Comparison of ENCODE assay signal across 15 cellular contexts in genomic region chr3:186220886-186221285, GRCh38.
DNase-seq lines count a peak whose midpoint lies in the region; ATAC-seq, FAIRE-seq and TF ChIP-seq lines count a peak whose summit lies in the region.
"Had no signal": no experiment of that assay in that cellular context is flagged by ENCODE, and none has a peak within 500 bp of the region (broad histone marks: within the 10 kb centered on the region; RNA-seq: fewer than 3 reads in every experiment).

No MANE protein-coding gene starts in this region.

- no peak overlapping the region for H3K4me3 Mint-ChIP-seq in natural killer cell
- H3K4me3 Mint-ChIP-seq in CD8-positive, alpha-beta memory T cell: no peak overlapping the region
- H3K4me3 Mint-ChIP-seq: activated naive CD8-positive, alpha-beta T cell treated with anti-CD3 and anti-CD28 coated beads for 36 hours; stimulated activated memory B cell treated with anti-CD40 and anti-IgM and Interleukin-4, amounts not matched to agents 10 μg/mL and 1 μg/mL and 100 μg/mL, for 72 hours had no signal

- TF ChIP-seq CTCF in LNCaP clone FGC (IDR thresholded peaks at IDR 0.05; ENCODE audit: control insufficient read depth, extremely low read depth, insufficient read depth) (peak; percentile 50), bronchial epithelial cell (IDR thresholded peaks at IDR 0.05; ENCODE audit: insufficient read depth, low read length, severe bottlenecking) (peak; percentile 44), natural killer cell (IDR thresholded peaks at IDR 0.05) (no peak)

- H3K4me1 Mint-ChIP-seq in natural killer cell: no peaks in the 10 kb centered on the region
- peaks cover 0 to 1% (median 0%) of the 10 kb centered on the region in 3 donors for H3K4me1 Mint-ChIP-seq in CD8-positive, alpha-beta memory T cell

- CTCF ChIA-PET in CD8-positive, alpha-beta memory T cell (lab: Charles Lee): no interaction called here

- H3K9me3 Mint-ChIP-seq in natural killer cell: no peaks in the 10 kb centered on the region
- no peaks in the 10 kb centered on the region for H3K9me3 Mint-ChIP-seq in CD8-positive, alpha-beta memory T cell
- H3K9me3 Mint-ChIP-seq: activated naive CD8-positive, alpha-beta T cell treated with anti-CD3 and anti-CD28 coated beads for 36 hours; stimulated activated memory B cell treated with anti-CD40 and anti-IgM and Interleukin-4, amounts not matched to agents 10 μg/mL and 1 μg/mL and 100 μg/mL, for 72 hours had no signal

- peaks cover 3% of the 10 kb centered on the region for H3K27me3 ChIP-seq in bronchial epithelial cell (ENCODE audit: control insufficient read depth, insufficient read depth, low read length)
- H3K27me3 ChIP-seq in right cardiac atrium (ENCODE audit: control insufficient read depth, insufficient read depth): no peaks in the 10 kb centered on the region
- no peaks in the 10 kb centered on the region for H3K27me3 ChIP-seq in CD8-positive, alpha-beta memory T cell (ENCODE audit: insufficient read depth, low read length, poor library complexity, severe bottlenecking)
- H3K27me3 ChIP-seq: SJCRH30 had no signal

- ATAC-seq in right cardiac atrium (peak; percentile 36 to 58), natural killer cell (no peak)
- ATAC-seq: stimulated activated memory B cell treated with anti-CD40 and anti-IgM and Interleukin-4, amounts not matched to agents 10 μg/mL and 1 μg/mL and 100 μg/mL, for 72 hours had no signal

- H3K4me1 ChIP-seq in right cardiac atrium (ENCODE audit: control insufficient read depth, insufficient read depth, low read length): no peaks in the 10 kb centered on the region
- H3K4me1 ChIP-seq in CD8-positive, alpha-beta memory T cell (ENCODE audit: insufficient read depth, low read length): no peaks in the 10 kb centered on the region

- POLR2A ChIA-PET in CD8-positive, alpha-beta memory T cell (lab: Charles Lee): no interaction called here

- no peaks in the 10 kb centered on the region for H3K36me3 Mint-ChIP-seq in natural killer cell
- H3K36me3 Mint-ChIP-seq in CD8-positive, alpha-beta memory T cell: no peaks in the 10 kb centered on the region
- H3K36me3 Mint-ChIP-seq: activated naive CD8-positive, alpha-beta T cell treated with anti-CD3 and anti-CD28 coated beads for 36 hours had no signal

- no peak for FAIRE-seq in bronchial epithelial cell (lab: Jason Lieb, UNC)
- FAIRE-seq: GM12892 had no signal

- WGBS in right cardiac atrium: 55% methylated on average over 8 of the region's 8 CpGs

- peaks cover 10 to 21% of the 10 kb centered on the region in 2 donors for H3K27me3 Mint-ChIP-seq in natural killer cell (ENCODE audit: low read depth in 2 of 2)
- peaks cover 3 to 21% of the 10 kb centered on the region in 2 donors for H3K27me3 Mint-ChIP-seq in CD8-positive, alpha-beta memory T cell
- H3K27me3 Mint-ChIP-seq: stimulated activated memory B cell treated with anti-CD40 and anti-IgM and Interleukin-4, amounts not matched to agents 10 μg/mL and 1 μg/mL and 100 μg/mL, for 72 hours had no signal

- peak overlapping the region; percentile 2 for H3K27ac ChIP-seq in right cardiac atrium (ENCODE audit: low read length)
- H3K27ac ChIP-seq in CD8-positive, alpha-beta memory T cell (ENCODE audit: low read depth, low read length): no peak overlapping the region
- H3K27ac ChIP-seq: epithelial cell of prostate had no signal

- no peaks in the 10 kb centered on the region for H3K9me3 ChIP-seq in right cardiac atrium (ENCODE audit: control insufficient read depth, low read length)
- H3K9me3 ChIP-seq in CD8-positive, alpha-beta memory T cell (ENCODE audit: low read length): no peaks in the 10 kb centered on the region
- H3K9me3 ChIP-seq: SJCRH30 had no signal

- DNase-seq in LNCaP clone FGC (ENCODE audit: low read depth): peak; percentile 52
- peak; percentile 35 for DNase-seq in bronchial epithelial cell (ENCODE audit: low read depth)
- DNase-seq in right cardiac atrium: peak in 1 of 3 donors; percentile 62
- peak; percentile 69 for DNase-seq in putamen (ENCODE audit: low spot score)
- no peak for DNase-seq in NK-92 (lab: John Stamatoyannopoulos, UW; ENCODE audit: unreplicated experiment)
- DNase-seq in natural killer cell: no peak
- no peak for DNase-seq in CD8-positive, alpha-beta memory T cell
- DNase-seq in stimulated activated CD4-positive, alpha-beta T cell treated with anti-CD3 and anti-CD28 coated beads, Interleukin-4, amount 100 ng/mL, for 24 hours: no peak
- DNase-seq: Calu3, NCI-H1694 had no signal

- H3K4me3 ChIP-seq in LNCaP clone FGC (ENCODE audit: low read depth, low read length) (no peak overlapping the region), bronchial epithelial cell (ENCODE audit: low read depth, low read length) (no peak overlapping the region), right cardiac atrium (ENCODE audit: low read length) (no peak overlapping the region)
- H3K4me3 ChIP-seq in CD8-positive, alpha-beta memory T cell (ENCODE audit: low read length): no peak overlapping the region
- H3K4me3 ChIP-seq: SJCRH30 had no signal

- H3K27ac Mint-ChIP-seq in natural killer cell: no peak overlapping the region
- H3K27ac Mint-ChIP-seq in CD8-positive, alpha-beta memory T cell: peak overlapping the region in 1 of 8 donors; percentile 77
- H3K27ac Mint-ChIP-seq: activated naive CD8-positive, alpha-beta T cell treated with anti-CD3 and anti-CD28 coated beads for 36 hours; stimulated activated memory B cell treated with anti-CD40 and anti-IgM and Interleukin-4, amounts not matched to agents 10 μg/mL and 1 μg/mL and 100 μg/mL, for 72 hours had no signal

- H3K36me3 ChIP-seq in bronchial epithelial cell (ENCODE audit: control insufficient read depth, insufficient read depth, low read length): no peaks in the 10 kb centered on the region
- no peaks in the 10 kb centered on the region for H3K36me3 ChIP-seq in CD8-positive, alpha-beta memory T cell (ENCODE audit: insufficient read depth, low read length)
- H3K36me3 ChIP-seq: SJCRH30 had no signal

- intact Hi-C loops in right cardiac atrium (cut with DNase I) (loop anchor here in 1 of 4 donors (10.0 kb wide), 1 partner anchor 116 kb away; the partner anchor contains the start of gene ETV5), natural killer cell (cut with micrococcal nuclease) (no loop called here)

Comparison
In these comparisons a context has a peak if more than half of its experiments do, and no peak if none do; other contexts are left out.
1. DNase-seq: peak in LNCaP clone FGC (single experiment), bronchial epithelial cell (single experiment) and putamen (single experiment); none in NK-92 (single experiment), natural killer cell (single experiment), CD8-positive, alpha-beta memory T cell (0 of 5) and stimulated activated CD4-positive, alpha-beta T cell treated with anti-CD3 and anti-CD28 coated beads, Interleukin-4, amount 100 ng/mL, for 24 hours (single experiment).
2. ATAC-seq: peak in right cardiac atrium (2 of 2); none in natural killer cell (0 of 3).